In genomic region chr11:61361686-61362541, GRCh38 we compare ENCODE assay signal across 1 cellular context.
TF ChIP-seq lines count a peak whose summit lies in the region.

A gene with protein sequence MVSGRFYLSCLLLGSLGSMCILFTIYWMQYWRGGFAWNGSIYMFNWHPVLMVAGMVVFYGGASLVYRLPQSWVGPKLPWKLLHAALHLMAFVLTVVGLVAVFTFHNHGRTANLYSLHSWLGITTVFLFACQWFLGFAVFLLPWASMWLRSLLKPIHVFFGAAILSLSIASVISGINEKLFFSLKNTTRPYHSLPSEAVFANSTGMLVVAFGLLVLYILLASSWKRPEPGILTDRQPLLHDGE (minus strand): TSS chr11:61361882. CDS start chr11:61356713, 5,169 bp downstream.
TMEM138 (plus strand) TSS chr11:61362374; CDS start chr11:61364391, 2,017 bp downstream.

TF ChIP-seq in HCT116, 20 proteins besides CTCF, POLR2A, EP300 and RAD21 (continued from another document):
- TF ChIP-seq SP1 (IDR thresholded peaks at IDR 0.05; ENCODE audit: low read depth): peak; percentile 51; the same call in 1 of the 2 replicates
- peak; percentile 76; the same call in 1 of the 2 replicates for TF ChIP-seq CBX3 (IDR thresholded peaks at IDR 0.05; ENCODE audit: low read depth)
- no peak for TF ChIP-seq EZH2 (IDR thresholded peaks at IDR 0.05)
- no peak for TF ChIP-seq CEBPB (IDR thresholded peaks at IDR 0.05; ENCODE audit: low read depth)
- TF ChIP-seq FOSL1 (IDR thresholded peaks at IDR 0.05; ENCODE audit: low read depth): no peak
- TF ChIP-seq SIN3A (IDR thresholded peaks at IDR 0.05; ENCODE audit: low read depth): peak; percentile 95
- TF ChIP-seq POLR2AphosphoS5 (IDR thresholded peaks at IDR 0.05; ENCODE audit: low read depth, low read length): peak; percentile 98
- peak; percentile 86 for TF ChIP-seq EGR1 (IDR thresholded peaks at IDR 0.05; ENCODE audit: low read depth)
